ENCODE assay signal across 8 cellular contexts in genomic region chr19:29263305-29264080, GRCh38. TPM values are rescaled to one million over a fixed set of nuclear protein-coding genes. Genes with fewer than 3 reads are reported as not detected.
A peak's percentile ranks its signal among the peaks of the same experiment; 100 is the strongest.
DNase-seq lines count a peak whose midpoint lies in the region; ATAC-seq and TF ChIP-seq lines count a peak whose summit lies in the region.

No MANE protein-coding gene starts in this region.

- H3K4me1 ChIP-seq in Peyer's patch (no peaks in the 10 kb centered on the region), skeletal muscle tissue (ENCODE audit: control insufficient read depth in 3 of 3, insufficient read depth in 3 of 3, low read length in 3 of 3) (peaks cover 18 to 35% (median 29%) of the 10 kb centered on the region in 3 donors), mesenchymal stem cell (ENCODE audit: control insufficient read depth, insufficient read depth, low read depth, low read length) (no peaks in the 10 kb centered on the region)

- no peak overlapping the region for H2BK120ac ChIP-seq in mesenchymal stem cell (ENCODE audit: low read depth, low read length)

- POLR2A ChIA-PET in BJ (lab: Charles Lee): no interaction called here

- H3K14ac ChIP-seq in mesenchymal stem cell (ENCODE audit: low read length in 2 of 2): no peak overlapping the region

- WGBS in mesenchymal stem cell: 37% methylated on average over 8 of the region's 8 CpGs

- H2BK5ac ChIP-seq in mesenchymal stem cell (ENCODE audit: low read depth, low read length, poor library complexity, severe bottlenecking): no peak overlapping the region

- H3K27ac ChIP-seq in Peyer's patch (no peak overlapping the region), skeletal muscle tissue (ENCODE audit: low read depth, low read length) (peak overlapping the region; percentile 60), mesenchymal stem cell (ENCODE audit: low read length, poor library complexity, severe bottlenecking) (no peak overlapping the region)

- H3K4ac ChIP-seq in mesenchymal stem cell (ENCODE audit: low read depth in 1 of 2, low read length in 2 of 2): no peak overlapping the region

- no peaks in the 10 kb centered on the region for H3K9me3 ChIP-seq in Peyer's patch
- H3K9me3 ChIP-seq in skeletal muscle tissue (ENCODE audit: control insufficient read depth in 3 of 3, low read length in 3 of 3): no peaks in the 10 kb centered on the region
- no peaks in the 10 kb centered on the region for H3K9me3 ChIP-seq in mesenchymal stem cell (ENCODE audit: control insufficient read depth, low read length)

- H3K23ac ChIP-seq in mesenchymal stem cell (ENCODE audit: low read length in 2 of 2): no peak overlapping the region

- peaks cover 13% of the 10 kb centered on the region for H3K27me3 Mint-ChIP-seq in HFFc6 (ENCODE audit: insufficient read depth)
- peaks cover 21% of the 10 kb centered on the region for H3K27me3 Mint-ChIP-seq in activated naive CD4-positive, alpha-beta T cell treated with anti-CD3 and anti-CD28 coated beads, Interleukin-2, amount 10 ng/mL, durations not matched to agents 7 days and 5 days

- no peaks in the 10 kb centered on the region for H3K79me1 ChIP-seq in mesenchymal stem cell (replicated peaks; ENCODE audit: low read length, poor library complexity, severe bottlenecking)

- H3K36me3 ChIP-seq in BJ (ENCODE audit: control insufficient read depth, insufficient read depth, low read length): no peaks in the 10 kb centered on the region
- H3K36me3 ChIP-seq in Peyer's patch: no peaks in the 10 kb centered on the region
- H3K36me3 ChIP-seq in skeletal muscle tissue (ENCODE audit: control insufficient read depth in 3 of 3, insufficient read depth in 3 of 3, low read length in 3 of 3): no peaks in the 10 kb centered on the region
- no peaks in the 10 kb centered on the region for H3K36me3 ChIP-seq in mesenchymal stem cell (ENCODE audit: control insufficient read depth in 1 of 2, insufficient read depth in 2 of 2, low read depth in 1 of 2, low read length in 2 of 2)

- intact Hi-C loops in left cardiac atrium (cut with DNase I): loop anchor here (5.0 to 10.0 kb wide), 2 partner anchors 379 to 526 kb away; no protein-coding TSS in a partner anchor

- H3K4me1 Mint-ChIP-seq in HFFc6 (ENCODE audit: low read depth): no peaks in the 10 kb centered on the region
- H3K4me1 Mint-ChIP-seq in activated naive CD4-positive, alpha-beta T cell treated with anti-CD3 and anti-CD28 coated beads, Interleukin-2, amount 10 ng/mL, durations not matched to agents 7 days and 5 days: no peaks in the 10 kb centered on the region

- CTCF ChIA-PET in BJ (lab: Yijun Ruan, JAX): interaction anchor here (0.6 to 3.8 kb wide), 26 partner anchors 9 to 540 kb away, joined by 3 to 52 read pairs (median 3); partner anchors contain the start of gene UQCRFS1
- CTCF ChIA-PET in activated naive CD4-positive, alpha-beta T cell treated with anti-CD3 and anti-CD28 coated beads, Interleukin-2, amount 10 ng/mL, durations not matched to agents 7 days and 5 days (lab: Charles Lee): interaction anchor here (0.7 to 2.4 kb wide), 18 partner anchors 9 to 526 kb away, joined by 3 to 10 read pairs (median 4); no protein-coding TSS in a partner anchor

- H4K8ac ChIP-seq in mesenchymal stem cell (ENCODE audit: low read length): no peak overlapping the region

- H3K4me2 ChIP-seq in mesenchymal stem cell (ENCODE audit: low read length, poor library complexity, severe bottlenecking): no peak overlapping the region

- H3K4me3 ChIP-seq in BJ (ENCODE audit: low read depth, low read length) (no peak overlapping the region), Peyer's patch (no peak overlapping the region), skeletal muscle tissue (ENCODE audit: low read length in 3 of 3) (no peak overlapping the region), mesenchymal stem cell (ENCODE audit: insufficient read depth in 1 of 2, low read depth in 1 of 2, low read length in 2 of 2) (no peak overlapping the region)

- no peak overlapping the region for H2BK12ac ChIP-seq in mesenchymal stem cell (ENCODE audit: low read length in 2 of 2)

- TF ChIP-seq POLR2A in Peyer's patch (IDR thresholded peaks at IDR 0.05): no peak

- H4K91ac ChIP-seq in mesenchymal stem cell (ENCODE audit: low read length): no peak overlapping the region

- no peak overlapping the region for H3K27ac Mint-ChIP-seq in HFFc6
- no peak overlapping the region for H3K27ac Mint-ChIP-seq in activated naive CD4-positive, alpha-beta T cell treated with anti-CD3 and anti-CD28 coated beads, Interleukin-2, amount 10 ng/mL, durations not matched to agents 7 days and 5 days

- H3K9me3 Mint-ChIP-seq in HFFc6: no peaks in the 10 kb centered on the region
- H3K9me3 Mint-ChIP-seq in activated naive CD4-positive, alpha-beta T cell treated with anti-CD3 and anti-CD28 coated beads, Interleukin-2, amount 10 ng/mL, durations not matched to agents 7 days and 5 days: no peaks in the 10 kb centered on the region

- ATAC-seq in left cardiac atrium: no peak

- no peaks in the 10 kb centered on the region for H3K36me3 Mint-ChIP-seq in HFFc6 (ENCODE audit: low read depth)
- H3K36me3 Mint-ChIP-seq in activated naive CD4-positive, alpha-beta T cell treated with anti-CD3 and anti-CD28 coated beads, Interleukin-2, amount 10 ng/mL, durations not matched to agents 7 days and 5 days: no peaks in the 10 kb centered on the region

- H3K9ac ChIP-seq in skeletal muscle tissue (ENCODE audit: low read depth in 1 of 3, low read length in 3 of 3) (no peak overlapping the region), mesenchymal stem cell (ENCODE audit: low read length) (no peak overlapping the region)

- H3K27me3 ChIP-seq in BJ (ENCODE audit: control insufficient read depth, insufficient read depth, low read length): no peaks in the 10 kb centered on the region
- no peaks in the 10 kb centered on the region for H3K27me3 ChIP-seq in Peyer's patch
- H3K27me3 ChIP-seq in skeletal muscle tissue (ENCODE audit: control insufficient read depth in 3 of 3, insufficient read depth in 3 of 3, low read length in 3 of 3): peaks cover 0 to 5% (median 4%) of the 10 kb centered on the region in 3 donors
- H3K27me3 ChIP-seq in mesenchymal stem cell (ENCODE audit: control insufficient read depth in 1 of 2, insufficient read depth in 1 of 2, low read length in 2 of 2): peaks cover 0 to 37% of the 10 kb centered on the region in 2 experiments

- no peak overlapping the region for H3K18ac ChIP-seq in mesenchymal stem cell (ENCODE audit: low read depth in 1 of 2, low read length in 2 of 2)

- DNase-seq in BJ (ENCODE audit: low read depth): no peak
- DNase-seq in HFFc6: peak; percentile 37
- DNase-seq in Peyer's patch: peak in 2 of 3 donors; percentile 18 to 58
- DNase-seq in activated naive CD4-positive, alpha-beta T cell treated with anti-CD3 and anti-CD28 coated beads, Interleukin-2, amount 10 ng/mL, durations not matched to agents 7 days and 5 days: peak; percentile 69
- peak; percentile 34 for DNase-seq in left cardiac atrium
- no peak for DNase-seq in HuH-7.5 (ENCODE audit: low spot score)
- DNase-seq in mesenchymal stem cell: no peak

- peak; percentile 85 for TF ChIP-seq CTCF in BJ (IDR thresholded peaks at IDR 0.05; ENCODE audit: insufficient read depth, low read depth, low read length)
- TF ChIP-seq CTCF in HFFc6 (IDR thresholded peaks at IDR 0.05): peak; percentile 89
- peak in 5 of 6 experiments; percentile 27 to 61 (median 42) for TF ChIP-seq CTCF in Peyer's patch (IDR thresholded peaks at IDR 0.05)

- H2AK5ac ChIP-seq in mesenchymal stem cell (ENCODE audit: low read length, severe bottlenecking): no peak overlapping the region

- H2AFZ ChIP-seq in mesenchymal stem cell (ENCODE audit: low read depth, low read length): no peak overlapping the region

- no peak overlapping the region for H2BK15ac ChIP-seq in mesenchymal stem cell (ENCODE audit: low read depth, poor library complexity, severe bottlenecking)

- no peak overlapping the region for H3K4me3 Mint-ChIP-seq in HFFc6
- no peak overlapping the region for H3K4me3 Mint-ChIP-seq in activated naive CD4-positive, alpha-beta T cell treated with anti-CD3 and anti-CD28 coated beads, Interleukin-2, amount 10 ng/mL, durations not matched to agents 7 days and 5 days

RNA-seq across cellular contexts. Expression of gene UQCRFS1, which starts 50.5 kb away (rescaled TPM):
- polyA plus RNA-seq in BJ (2011; rRNA removed): 32.8 and 48.8 TPM in 2 replicates
- polyA minus RNA-seq in BJ (2011; rRNA and poly(A)+ RNA removed): 12.7 and 18.8 TPM in 2 replicates
- 10 to 100 TPM; 35.0 to 40.6 (median 36.6) TPM for total RNA-seq in HFFc6 (2021; fragmentation: NEBNext Ultra II Directional; extraction: Animal tissue kit (Norgen Biotek cat#: 25700))
- 10 to 100 TPM; 24.8 to 60.8 (median 45.3) TPM for total RNA-seq in Peyer's patch
- 100 to 1,000 TPM; 112 to 127 TPM for total RNA-seq in left cardiac atrium
- total RNA-seq in skeletal muscle tissue: 48.5 TPM
- 30.9 TPM for polyA plus RNA-seq in mesenchymal stem cell (2013, experiment 1 of 2)
- 33.0 TPM for polyA plus RNA-seq in mesenchymal stem cell (2013, experiment 2 of 2)

Comparison
In these comparisons a context has a peak if more than half of its experiments do, and no peak if none do; other contexts are left out.
1. DNase-seq: peak in HFFc6 (single experiment), Peyer's patch (2 of 3), activated naive CD4-positive, alpha-beta T cell treated with anti-CD3 and anti-CD28 coated beads, Interleukin-2, amount 10 ng/mL, durations not matched to agents 7 days and 5 days (single experiment) and left cardiac atrium (single experiment); none in BJ (single experiment), HuH-7.5 (single experiment) and mesenchymal stem cell (single experiment).
2. Peak in every context shown above with its lines, with median percentiles within 50 percentile points of each other: CTCF ChIP-seq.